24 cellular contexts compared by ENCODE assay signal in the genomic region with DNA sequence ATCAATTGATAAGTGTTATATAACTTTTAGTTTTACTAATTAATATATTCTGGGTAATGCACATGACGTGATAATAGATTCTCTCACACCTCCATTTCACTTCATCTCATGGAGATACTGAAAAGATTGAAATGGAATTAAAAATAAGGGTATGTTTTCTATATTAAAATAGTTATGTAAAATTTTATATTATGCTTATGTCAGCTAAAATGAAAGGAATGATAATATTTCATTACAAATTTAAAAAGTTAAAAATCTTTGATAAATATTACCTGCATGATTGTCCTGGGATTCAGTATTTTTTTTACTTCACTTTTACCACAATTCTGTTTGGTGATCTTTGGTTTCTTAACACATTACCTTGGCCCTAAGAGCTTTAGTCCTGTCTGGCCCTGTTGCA.
DNase-seq lines count a peak whose midpoint lies in the region; ATAC-seq, FAIRE-seq and TF ChIP-seq lines count a peak whose summit lies in the region.
"Had no signal": no experiment of that assay in that cellular context is flagged by ENCODE, and none has a peak within 500 bp of the region (broad histone marks: within the 10 kb centered on the region; RNA-seq: fewer than 3 reads in every experiment).

No MANE protein-coding gene starts in this region.

- no peak for ATAC-seq in GM18505 (IDR thresholded peaks at IDR 0.05; ENCODE audit: unreplicated experiment)
- ATAC-seq: GM12878 had no signal

- 55 to 77% (median 64%) methylated on average over 1 of the region's 1 CpG for whole genome bisulfite sequencing in adrenal gland, 4 donors

- DNase-seq in frontal cortex (ENCODE audit: low spot score in 2 of 2): no peak
- no peak for DNase-seq in adrenal gland
- no peak for DNase-seq in posterior cingulate gyrus
- DNase-seq: 8988T; ACHN; AML-193; BE2C; CD4-positive, alpha-beta T cell; CD8-positive, alpha-beta memory T cell; DMS 273 treated with DMSO at 0.1 percent for 48 hours; DMS79; EL; GDM1; GOT3; H7; HCEC 1CT had no signal

- H3K4me1 ChIP-seq in ACC112 (ENCODE audit: control insufficient read depth, insufficient read depth, low read length, unreplicated experiment) (no peaks in the 10 kb centered on the region), adrenal gland (replicated peaks in 1 of 2) (no peaks in the 10 kb centered on the region)
- H3K4me1 ChIP-seq: BE2C; BLaER1 treated with 17β-estradiol and CSF1 and Interleukin-3, amounts not matched to agents 10 nM and 100 nM had no signal

- H3K36me3 ChIP-seq in ACC112 (ENCODE audit: insufficient read depth, low read length) (no peaks in the 10 kb centered on the region), adrenal gland (replicated peaks in 1 of 2) (no peaks in the 10 kb centered on the region)
- H3K36me3 ChIP-seq: BE2C; BLaER1 treated with 17β-estradiol and CSF1 and Interleukin-3, amounts not matched to agents 10 nM and 100 nM had no signal

- H3K4me3 ChIP-seq in ACC112 (ENCODE audit: low read depth, low read length) (no peak overlapping the region), adrenal gland (no peak overlapping the region)
- H3K4me3 ChIP-seq: BLaER1 treated with 17β-estradiol and CSF1 and Interleukin-3, amounts not matched to agents 10 nM and 100 nM; GM12878 had no signal

- intact Hi-C loops in adrenal gland (cut with DNase I): no loop called here
- intact Hi-C loops in posterior cingulate gyrus (cut with DNase I): no loop called here

- no peaks in the 10 kb centered on the region for H3K9me3 ChIP-seq in adrenal gland (replicated peaks in 1 of 3)
- H3K9me3 ChIP-seq: BE2C; BLaER1 treated with 17β-estradiol and CSF1 and Interleukin-3, amounts not matched to agents 10 nM and 100 nM had no signal

- FAIRE-seq in A204.1 (lab: Jason Lieb, UNC) (peak; percentile 46), colon (lab: Jason Lieb, UNC) (peak; percentile 24), frontal cortex (lab: Jason Lieb, UNC) (peak; percentile 70)
- FAIRE-seq: D721Med, GM12878, GM18507 had no signal

- H3K27ac ChIP-seq in ACC112 (ENCODE audit: low read depth, low read length) (no peak overlapping the region), adrenal gland (no peak overlapping the region)
- H3K27ac ChIP-seq: BLaER1 treated with 17β-estradiol and CSF1 and Interleukin-3, amounts not matched to agents 10 nM and 100 nM had no signal

- peak overlapping the region; percentile 10 for H2AFZ ChIP-seq in ACC112 (ENCODE audit: low read length, unreplicated experiment)

- H3K27me3 ChIP-seq in ACC112 (ENCODE audit: insufficient read depth, low read length): no peaks in the 10 kb centered on the region
- no peaks in the 10 kb centered on the region for H3K27me3 ChIP-seq in adrenal gland
- H3K27me3 ChIP-seq: BE2C; BLaER1 treated with 17β-estradiol and CSF1 and Interleukin-3, amounts not matched to agents 10 nM and 100 nM had no signal

- TF ChIP-seq POLR2A in adrenal gland (IDR thresholded peaks at IDR 0.05) (no peak), GM18505 (IDR thresholded peaks at IDR 0.05; ENCODE audit: borderline replicate concordance, extremely low read depth, insufficient read depth, insufficient read length) (no peak)

- H3K79me2 ChIP-seq in ACC112 (ENCODE audit: control insufficient read depth, insufficient read depth, low read length, unreplicated experiment): no peaks in the 10 kb centered on the region

- no peak for TF ChIP-seq CTCF in adrenal gland (IDR thresholded peaks at IDR 0.05)
